Comparison of ENCODE assay signal across 17 cellular contexts in genomic region chr10:115814542-115814941, GRCh38.
DNase-seq lines count a peak whose midpoint lies in the region; FAIRE-seq and TF ChIP-seq lines count a peak whose summit lies in the region.
"Had no signal": no experiment of that assay in that cellular context is flagged by ENCODE, and none has a peak within 500 bp of the region (broad histone marks: within the 10 kb centered on the region; RNA-seq: fewer than 3 reads in every experiment).

No MANE protein-coding gene starts in this region.

- H4K20me1 ChIP-seq in osteoblast (ENCODE audit: insufficient read depth, low read length), result no peaks in the 10 kb centered on the region
- H4K20me1 ChIP-seq: BLaER1 had no signal

- no peaks in the 10 kb centered on the region for H3K9me3 ChIP-seq in osteoblast (ENCODE audit: low read depth, low read length)

- H2AFZ ChIP-seq in osteoblast (ENCODE audit: low read length), result peak overlapping the region; percentile 24
- H2AFZ ChIP-seq: GM23338 had no signal

- no peak overlapping the region for H3K27ac ChIP-seq in osteoblast (ENCODE audit: low read depth, low read length)
- H3K27ac ChIP-seq: A549, BLaER1, HL-60 had no signal

- H3K27me3 ChIP-seq in osteoblast (ENCODE audit: insufficient read depth, low read length), result no peaks in the 10 kb centered on the region
- H3K27me3 ChIP-seq: BLaER1 had no signal

- TF ChIP-seq CTCF in osteoblast (IDR thresholded peaks at IDR 0.05; ENCODE audit: extremely low read depth, low read depth, low read length), result no peak

- H3K4me2 ChIP-seq in osteoblast (ENCODE audit: insufficient read depth, low read length), result no peak overlapping the region
- H3K4me2 ChIP-seq: A549, BLaER1, GM23338 had no signal

- FAIRE-seq in RCC 7860 (lab: Jason Lieb, UNC), result peak; percentile 78
- FAIRE-seq: A549, H54 had no signal

- H3K36me3 ChIP-seq in osteoblast (ENCODE audit: insufficient read depth, low read length), result no peaks in the 10 kb centered on the region
- H3K36me3 ChIP-seq: BLaER1 had no signal

- DNase-seq in RCC 7860 (ENCODE audit: low spot score), result peak; percentile 48
- peak; percentile 80 for DNase-seq in kidney tubule cell (ENCODE audit: low spot score)
- DNase-seq in osteoblast (ENCODE audit: insufficient read length, low spot score, missing footprints), result no peak
- DNase-seq in stimulated activated CD4-positive, alpha-beta T cell treated with anti-CD3 and anti-CD28 coated beads, Interleukin-4, amount 100 ng/mL, for 4 hours, result no peak
- no peak for DNase-seq in stimulated activated naive CD4-positive, alpha-beta T cell treated with Interleukin-2 at 50 U/mL for 16 hours (lab: John Stamatoyannopoulos, UW)
- no peak for DNase-seq in NCI-H2227 treated with DMSO at 0.1 percent for 48 hours (lab: John Stamatoyannopoulos, UW)
- DNase-seq: CD4-positive, alpha-beta memory T cell; DMS153; DMS79; GF-D8; HCEC 1CT; IMR-90 had no signal

- H3K79me2 ChIP-seq in osteoblast (ENCODE audit: insufficient read depth, low read length), result no peaks in the 10 kb centered on the region

- no peak overlapping the region for H3K4me3 ChIP-seq in osteoblast (ENCODE audit: insufficient read depth, low read length)
- H3K4me3 ChIP-seq: A549, BLaER1, GM23338 had no signal

- H3K4me1 ChIP-seq in osteoblast (ENCODE audit: insufficient read depth, low read length), result no peaks in the 10 kb centered on the region
- H3K4me1 ChIP-seq: A549, BLaER1 had no signal

Comparison
In these comparisons a context has a peak if more than half of its experiments do, and no peak if none do; other contexts are left out.
1. DNase-seq: peak in RCC 7860 (single experiment) and kidney tubule cell (single experiment); none in osteoblast (single experiment), stimulated activated CD4-positive, alpha-beta T cell treated with anti-CD3 and anti-CD28 coated beads, Interleukin-4, amount 100 ng/mL, for 4 hours (0 of 2), stimulated activated naive CD4-positive, alpha-beta T cell treated with Interleukin-2 at 50 U/mL for 16 hours (single experiment) and NCI-H2227 treated with DMSO at 0.1 percent for 48 hours (single experiment).